In the genomic region with DNA sequence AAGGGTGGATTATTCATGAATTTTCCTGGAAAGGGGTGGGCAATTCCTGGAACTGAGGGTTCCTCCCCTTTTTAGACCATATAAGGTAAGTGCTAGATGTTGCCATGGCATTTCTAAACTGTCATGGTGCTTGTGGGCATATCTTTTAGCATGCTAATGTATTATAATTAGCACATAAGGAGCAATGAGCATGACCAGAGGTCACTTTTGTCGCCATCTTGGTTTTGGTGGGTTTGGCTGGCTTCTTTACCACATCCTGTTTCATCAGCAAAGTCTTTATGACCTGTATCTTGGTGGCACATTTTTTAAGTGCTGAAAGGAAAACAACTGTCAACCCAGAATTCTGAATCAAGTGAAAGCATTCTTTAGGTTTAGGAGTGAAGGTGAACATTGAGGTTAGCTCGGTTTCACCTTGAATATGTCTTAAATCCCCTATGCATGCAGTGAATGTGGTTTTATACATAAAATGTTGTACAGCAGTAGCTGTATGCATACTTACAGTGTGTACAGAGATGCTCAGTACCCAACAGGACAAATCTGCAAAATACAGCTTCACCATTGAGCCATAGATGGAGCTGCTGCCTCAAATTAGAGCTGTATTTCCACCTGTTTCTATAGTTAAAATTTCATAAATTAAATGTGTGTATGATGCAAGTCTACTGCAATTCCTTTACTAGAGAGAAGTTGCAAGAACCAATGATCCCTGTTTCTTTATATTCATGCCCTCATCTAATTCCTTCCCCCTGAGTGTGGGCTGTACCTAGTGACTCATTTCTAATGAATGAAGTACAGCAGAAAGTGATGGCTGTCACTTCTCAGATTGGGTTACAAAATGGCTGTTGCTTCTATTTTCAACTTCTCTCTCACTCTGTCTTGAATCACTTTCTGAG, we compare ENCODE assay signal across 8 cellular contexts. TPM values are rescaled to one million over a fixed set of nuclear protein-coding genes. Genes with fewer than 3 reads are reported as not detected.
A peak's percentile ranks its signal among the peaks of the same experiment; 100 is the strongest.
DNase-seq lines count a peak whose midpoint lies in the region; ATAC-seq and TF ChIP-seq lines count a peak whose summit lies in the region.

No MANE protein-coding gene starts in this region.

- peaks cover 9 to 14% of the 10 kb centered on the region in 2 donors for H3K36me3 Mint-ChIP-seq in activated naive CD4-positive, alpha-beta T cell treated with anti-CD3 and anti-CD28 coated beads, Interleukin-2, amount 50 U/mL, for 72 hours

- peak; percentile 80 to 89 for ATAC-seq in activated naive CD4-positive, alpha-beta T cell treated with anti-CD3 and anti-CD28 coated beads, Interleukin-2, amount 50 U/mL, for 72 hours
- peak; percentile 86 for ATAC-seq in SK-N-SH treated with all-trans-retinoic acid at 6 μM for 48 hours
- ATAC-seq in GM21528 (IDR thresholded peaks at IDR 0.05; ENCODE audit: low FRiP score, unreplicated experiment): no peak

- peak overlapping the region; percentile 97 to 99 for H3K27ac Mint-ChIP-seq in activated naive CD4-positive, alpha-beta T cell treated with anti-CD3 and anti-CD28 coated beads, Interleukin-2, amount 50 U/mL, for 72 hours

- H3K9me3 Mint-ChIP-seq in activated naive CD4-positive, alpha-beta T cell treated with anti-CD3 and anti-CD28 coated beads, Interleukin-2, amount 50 U/mL, for 72 hours: peaks cover 9 to 18% of the 10 kb centered on the region in 2 donors

- peak; percentile 58 to 66 for DNase-seq in activated naive CD4-positive, alpha-beta T cell treated with anti-CD3 and anti-CD28 coated beads, Interleukin-2, amount 50 U/mL, for 72 hours (ENCODE audit: low spot score in 2 of 2)
- no peak for DNase-seq in activated naive CD4-positive, alpha-beta T cell treated with Interleukin-2 at 50 U/mL for 16 hours
- DNase-seq in fibroblast of the conjunctiva (ENCODE audit: low read depth) (peak; percentile 94), stromal cell of bone marrow (ENCODE audit: low read depth) (peak; percentile 66), NCI-H510A (lab: John Stamatoyannopoulos, UW) (no peak), COR-L47 (lab: John Stamatoyannopoulos, UW) (no peak)

TF ChIP-seq in SK-N-SH treated with all-trans-retinoic acid at 6 μM for 48 hours, 23 proteins besides CTCF, POLR2A, EP300 and RAD21:
- TF ChIP-seq ZNF8 (CRISPR knock-in tag; IDR thresholded peaks at IDR 0.05) (no peak), SNAI2 (CRISPR knock-in tag; IDR thresholded peaks at IDR 0.05) (no peak), RARB (CRISPR knock-in tag; IDR thresholded peaks at IDR 0.05) (no peak), GLIS3 (CRISPR knock-in tag; IDR thresholded peaks at IDR 0.05) (no peak), POU6F1 (CRISPR knock-in tag; IDR thresholded peaks at IDR 0.05; ENCODE audit: borderline replicate concordance, low read depth) (no peak), ARNTL (CRISPR knock-in tag; IDR thresholded peaks at IDR 0.05; ENCODE audit: borderline replicate concordance, low read depth) (no peak), ZFP30 (CRISPR knock-in tag; IDR thresholded peaks at IDR 0.05) (no peak), ESRRG (CRISPR knock-in tag; IDR thresholded peaks at IDR 0.05) (no peak), PATZ1 (CRISPR knock-in tag; IDR thresholded peaks at IDR 0.05; ENCODE audit: borderline replicate concordance) (no peak), OSR1 (CRISPR knock-in tag; IDR thresholded peaks at IDR 0.05) (no peak), ZNF565 (CRISPR knock-in tag; conservative IDR thresholded peaks at IDR 0.05; ENCODE audit: low read depth) (no peak), TOX (CRISPR knock-in tag; IDR thresholded peaks at IDR 0.05; ENCODE audit: borderline replicate concordance) (no peak), ISL1 (CRISPR knock-in tag; IDR thresholded peaks at IDR 0.05) (no peak), ZNF70 (CRISPR knock-in tag; IDR thresholded peaks at IDR 0.05) (no peak)
- TF ChIP-seq, protein P1, sequence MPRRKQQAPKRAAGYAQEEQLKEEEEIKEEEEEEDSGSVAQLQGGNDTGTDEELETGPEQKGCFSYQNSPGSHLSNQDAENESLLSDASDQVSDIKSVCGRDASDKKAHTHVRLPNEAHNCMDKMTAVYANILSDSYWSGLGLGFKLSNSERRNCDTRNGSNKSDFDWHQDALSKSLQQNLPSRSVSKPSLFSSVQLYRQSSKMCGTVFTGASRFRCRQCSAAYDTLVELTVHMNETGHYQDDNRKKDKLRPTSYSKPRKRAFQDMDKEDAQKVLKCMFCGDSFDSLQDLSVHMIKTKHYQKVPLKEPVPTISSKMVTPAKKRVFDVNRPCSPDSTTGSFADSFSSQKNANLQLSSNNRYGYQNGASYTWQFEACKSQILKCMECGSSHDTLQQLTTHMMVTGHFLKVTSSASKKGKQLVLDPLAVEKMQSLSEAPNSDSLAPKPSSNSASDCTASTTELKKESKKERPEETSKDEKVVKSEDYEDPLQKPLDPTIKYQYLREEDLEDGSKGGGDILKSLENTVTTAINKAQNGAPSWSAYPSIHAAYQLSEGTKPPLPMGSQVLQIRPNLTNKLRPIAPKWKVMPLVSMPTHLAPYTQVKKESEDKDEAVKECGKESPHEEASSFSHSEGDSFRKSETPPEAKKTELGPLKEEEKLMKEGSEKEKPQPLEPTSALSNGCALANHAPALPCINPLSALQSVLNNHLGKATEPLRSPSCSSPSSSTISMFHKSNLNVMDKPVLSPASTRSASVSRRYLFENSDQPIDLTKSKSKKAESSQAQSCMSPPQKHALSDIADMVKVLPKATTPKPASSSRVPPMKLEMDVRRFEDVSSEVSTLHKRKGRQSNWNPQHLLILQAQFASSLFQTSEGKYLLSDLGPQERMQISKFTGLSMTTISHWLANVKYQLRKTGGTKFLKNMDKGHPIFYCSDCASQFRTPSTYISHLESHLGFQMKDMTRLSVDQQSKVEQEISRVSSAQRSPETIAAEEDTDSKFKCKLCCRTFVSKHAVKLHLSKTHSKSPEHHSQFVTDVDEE (CRISPR knock-in tag; IDR thresholded peaks at IDR 0.05): no peak

RNA-seq across cellular contexts. Expression of gene IGSF23, which starts 25.3 kb away (rescaled TPM):
- not detected for total RNA-seq in activated naive CD4-positive, alpha-beta T cell treated with anti-CD3 and anti-CD28 coated beads, Interleukin-2, amount 50 U/mL, for 72 hours

RNA-seq across cellular contexts. Expression of gene PVR, which starts 55.6 kb away (rescaled TPM):
- 10 to 100 TPM; 18.2 to 23.4 TPM for total RNA-seq in activated naive CD4-positive, alpha-beta T cell treated with anti-CD3 and anti-CD28 coated beads, Interleukin-2, amount 50 U/mL, for 72 hours

RNA-seq across cellular contexts. Expression of gene CEACAM20, which starts 58.6 kb away (rescaled TPM):
- total RNA-seq in activated naive CD4-positive, alpha-beta T cell treated with anti-CD3 and anti-CD28 coated beads, Interleukin-2, amount 50 U/mL, for 72 hours: not detected

Comparison
In these comparisons a context has a peak if more than half of its experiments do, and no peak if none do; other contexts are left out.
1. DNase-seq: peak in activated naive CD4-positive, alpha-beta T cell treated with anti-CD3 and anti-CD28 coated beads, Interleukin-2, amount 50 U/mL, for 72 hours (2 of 2), fibroblast of the conjunctiva (single experiment) and stromal cell of bone marrow (single experiment); none in activated naive CD4-positive, alpha-beta T cell treated with Interleukin-2 at 50 U/mL for 16 hours (single experiment), NCI-H510A (single experiment) and COR-L47 (single experiment).